ENCODE assay signal across 10 cellular contexts in the genomic region with DNA sequence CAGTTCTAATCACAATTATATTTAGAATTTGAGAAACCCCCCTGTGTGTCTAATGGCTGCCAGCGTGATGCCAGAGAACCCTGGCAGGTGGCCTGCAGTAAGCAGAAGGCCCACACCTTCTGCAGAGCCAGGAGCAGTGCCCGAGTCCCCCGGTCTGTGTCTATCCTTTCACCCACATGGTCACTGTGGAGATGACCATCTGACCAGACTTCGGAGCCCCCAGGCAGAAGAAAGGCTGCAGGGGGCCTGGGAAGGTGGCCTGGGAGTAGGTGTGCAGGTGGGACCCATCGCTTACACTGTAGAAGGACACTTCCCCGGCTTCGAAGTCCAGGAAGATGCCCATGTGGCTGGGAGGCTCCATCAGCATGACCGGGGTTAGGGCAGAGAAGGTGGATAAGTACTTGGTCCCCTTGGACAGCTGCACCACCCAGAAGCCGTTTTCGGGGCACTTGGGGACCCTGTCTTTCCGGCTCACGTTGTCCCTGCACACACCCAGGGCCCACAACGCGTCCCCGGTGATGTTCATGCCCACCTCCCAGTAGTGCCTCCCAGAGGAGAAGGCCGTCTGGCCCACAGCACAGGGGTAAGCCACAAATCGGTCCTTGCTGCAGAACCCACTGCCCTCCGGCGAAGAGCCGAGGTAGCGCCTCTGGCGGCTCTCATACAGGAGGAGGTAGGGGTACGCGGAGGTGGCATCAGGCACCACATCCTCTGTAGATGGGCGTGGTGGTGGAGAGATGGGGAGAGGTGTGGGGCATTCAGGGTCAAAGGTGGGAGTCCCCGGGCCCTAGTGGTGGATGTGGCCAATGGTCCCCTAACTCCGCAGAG. TPM values are rescaled to one million over a fixed set of nuclear protein-coding genes. Genes with fewer than 3 reads are reported as not detected.
DNase-seq lines count a peak whose midpoint lies in the region; ATAC-seq and TF ChIP-seq lines count a peak whose summit lies in the region.
"Had no signal": no experiment of that assay in that cellular context is flagged by ENCODE, and none has a peak within 500 bp of the region (broad histone marks: within the 10 kb centered on the region; RNA-seq: fewer than 3 reads in every experiment).

No MANE protein-coding gene starts in this region.

- no peaks in the 10 kb centered on the region for H3K9me3 Mint-ChIP-seq in brain
- peaks cover 0 to 3% (median 0%) of the 10 kb centered on the region in 11 donors for H3K9me3 Mint-ChIP-seq in naive thymus-derived CD4-positive, alpha-beta T cell

- peaks cover 37 to 47% (median 41%) of the 10 kb centered on the region in 10 experiments for H3K4me1 ChIP-seq in BLaER1 treated with 17β-estradiol and CSF1 and Interleukin-3, amounts not matched to agents 10 nM and 100 nM
- peaks cover 15% of the 10 kb centered on the region for H3K4me1 ChIP-seq in HUES6 (ENCODE audit: control insufficient read depth, insufficient read depth, low read length)
- peaks cover 30 to 32% of the 10 kb centered on the region in 2 donors for H3K4me1 ChIP-seq in naive thymus-derived CD4-positive, alpha-beta T cell (ENCODE audit: control insufficient read depth in 2 of 2, insufficient read depth in 2 of 2, low read length in 2 of 2)

- H3K4me3 ChIP-seq in BLaER1 treated with 17β-estradiol and CSF1 and Interleukin-3, amounts not matched to agents 10 nM and 100 nM, result peak overlapping the region in 8 of 10 experiments; percentile 71 to 100 (median 94); a peak in 9 of 20 replicates
- H3K4me3 ChIP-seq in HUES6 (ENCODE audit: low read depth, low read length), result peak overlapping the region; percentile 85
- no peak overlapping the region for H3K4me3 ChIP-seq in naive thymus-derived CD4-positive, alpha-beta T cell (ENCODE audit: low read length)

- no peak overlapping the region for H3K27ac ChIP-seq in BLaER1 treated with 17β-estradiol and CSF1 and Interleukin-3, amounts not matched to agents 10 nM and 100 nM
- no peak overlapping the region for H3K27ac ChIP-seq in HUES6 (ENCODE audit: low read depth, low read length)
- no peak overlapping the region for H3K27ac ChIP-seq in naive thymus-derived CD4-positive, alpha-beta T cell (ENCODE audit: low read depth, low read length)

- TF ChIP-seq CTCF in brain (conservative IDR thresholded peaks at IDR 0.05), result no peak

- POLR2A ChIA-PET in naive thymus-derived CD4-positive, alpha-beta T cell (lab: Charles Lee), result interaction anchor here (3.2 kb wide), 1 partner anchor 48 kb away, joined by 9 read pairs; a partner anchor contains a TSS

- peaks cover 13 to 35% (median 15%) of the 10 kb centered on the region in 11 experiments; a peak in 19 of 22 replicates for H3K36me3 ChIP-seq in BLaER1 treated with 17β-estradiol and CSF1 and Interleukin-3, amounts not matched to agents 10 nM and 100 nM
- H3K36me3 ChIP-seq in HUES6 (ENCODE audit: control insufficient read depth, insufficient read depth, low read length), result peaks cover 13% of the 10 kb centered on the region
- no peaks in the 10 kb centered on the region for H3K36me3 ChIP-seq in naive thymus-derived CD4-positive, alpha-beta T cell (ENCODE audit: control insufficient read depth in 2 of 3, insufficient read depth in 3 of 3, low read length in 3 of 3)

- DNase-seq in naive thymus-derived CD4-positive, alpha-beta T cell, result no peak
- no peak for DNase-seq in erythroblast (lab: John Stamatoyannopoulos, UW)
- no peak for DNase-seq in hypothalamus (lab: John Stamatoyannopoulos, UW)
- DNase-seq: GF-D8, NCI-H774 had no signal

- H4K20me1 ChIP-seq in BLaER1 treated with 17β-estradiol and CSF1 and Interleukin-3, amounts not matched to agents 10 nM and 100 nM, result peaks cover 24 to 74% (median 36%) of the 10 kb centered on the region in 11 experiments; a peak in 21 of 22 replicates

- H3K4me3 Mint-ChIP-seq in brain, result peak overlapping the region; percentile 83 to 99 (median 86)
- peak overlapping the region; percentile 51 to 99 (median 82) for H3K4me3 Mint-ChIP-seq in naive thymus-derived CD4-positive, alpha-beta T cell

- no peak for TF ChIP-seq POLR2A in erythroblast (IDR thresholded peaks at IDR 0.05; ENCODE audit: low read length)

- CTCF ChIA-PET in naive thymus-derived CD4-positive, alpha-beta T cell (lab: Charles Lee), result no interaction called here

- no peaks in the 10 kb centered on the region for H3K27me3 ChIP-seq in BLaER1 treated with 17β-estradiol and CSF1 and Interleukin-3, amounts not matched to agents 10 nM and 100 nM
- peaks cover 4% of the 10 kb centered on the region; the same call in 1 of the 2 replicates for H3K27me3 ChIP-seq in HUES6 (ENCODE audit: control insufficient read depth, insufficient read depth, low read length)
- no peaks in the 10 kb centered on the region for H3K27me3 ChIP-seq in naive thymus-derived CD4-positive, alpha-beta T cell (ENCODE audit: control insufficient read depth in 2 of 2, insufficient read depth in 2 of 2, low read length in 2 of 2)

- peaks cover 48% of the 10 kb centered on the region for H3K4me1 Mint-ChIP-seq in brain
- H3K4me1 Mint-ChIP-seq in naive thymus-derived CD4-positive, alpha-beta T cell, result peaks cover 28 to 57% (median 38%) of the 10 kb centered on the region in 7 donors

- ATAC-seq in naive thymus-derived CD4-positive, alpha-beta T cell, result no peak
- ATAC-seq in HG03175 (IDR thresholded peaks at IDR 0.05; ENCODE audit: unreplicated experiment) (no peak), GM19455 (IDR thresholded peaks at IDR 0.05; ENCODE audit: unreplicated experiment) (no peak)

- H3K4me2 ChIP-seq in BLaER1 treated with 17β-estradiol and CSF1 and Interleukin-3, amounts not matched to agents 10 nM and 100 nM, result peak overlapping the region; percentile 91 to 99 (median 95)

- intact Hi-C loops in naive thymus-derived CD4-positive, alpha-beta T cell (cut with micrococcal nuclease), result loop anchor here (5.0 kb wide), 3 partner anchors 621 to 1099 kb away; a partner anchor contains a TSS

- peaks cover 9% of the 10 kb centered on the region for H3K36me3 Mint-ChIP-seq in brain
- H3K36me3 Mint-ChIP-seq in naive thymus-derived CD4-positive, alpha-beta T cell, result peaks cover 0 to 17% (median 0%) of the 10 kb centered on the region in 5 donors

- H3K9me3 ChIP-seq in BLaER1 treated with 17β-estradiol and CSF1 and Interleukin-3, amounts not matched to agents 10 nM and 100 nM (replicated peaks in 1 of 11), result no peaks in the 10 kb centered on the region
- H3K9me3 ChIP-seq in HUES6 (ENCODE audit: control insufficient read depth, insufficient read depth, low read depth, low read length), result no peaks in the 10 kb centered on the region
- H3K9me3 ChIP-seq in naive thymus-derived CD4-positive, alpha-beta T cell (ENCODE audit: control insufficient read depth in 2 of 3, low read length in 3 of 3), result no peaks in the 10 kb centered on the region

- H3K27ac Mint-ChIP-seq in brain, result peak overlapping the region in 1 of 5 experiments; percentile 60
- peak overlapping the region in 4 of 9 donors; percentile 8 to 64 (median 50) for H3K27ac Mint-ChIP-seq in naive thymus-derived CD4-positive, alpha-beta T cell

- peak overlapping the region in 7 of 11 experiments; percentile 5 to 79 (median 76); a peak in 8 of 22 replicates for H3K9ac ChIP-seq in BLaER1 treated with 17β-estradiol and CSF1 and Interleukin-3, amounts not matched to agents 10 nM and 100 nM
- no peak overlapping the region for H3K9ac ChIP-seq in HUES6 (ENCODE audit: low read length)

- H3K27me3 Mint-ChIP-seq in brain, result peaks cover 7% of the 10 kb centered on the region
- no peaks in the 10 kb centered on the region for H3K27me3 Mint-ChIP-seq in naive thymus-derived CD4-positive, alpha-beta T cell

RNA-seq across cellular contexts. Expression of a gene that starts 1.6 kb away (rescaled TPM):
- 21.0 TPM for polyA plus RNA-seq in brain (ENCODE audit: insufficient read depth, low read depth, low replicate concordance)
- 10 to 100 TPM; 36.0 to 64.9 (median 48.2) TPM for total RNA-seq in naive thymus-derived CD4-positive, alpha-beta T cell
- polyA plus RNA-seq in naive thymus-derived CD4-positive, alpha-beta T cell, result 10 to 100 TPM; 11.8 to 22.4 TPM

RNA-seq across cellular contexts. Expression of a gene that starts 8.4 kb away (rescaled TPM):
- 0.61 TPM for polyA plus RNA-seq in brain (ENCODE audit: insufficient read depth, low read depth, low replicate concordance)
- 1 to 10 TPM in 3 of 5 experiments, under 1 TPM in 2; 0.92 to 2.5 (median 1.8) TPM for total RNA-seq in naive thymus-derived CD4-positive, alpha-beta T cell
- polyA plus RNA-seq in naive thymus-derived CD4-positive, alpha-beta T cell, result under 1 TPM; 0.18 to 0.44 TPM
